ENCODE assay signal across 8 cellular contexts in genomic region chr10:42753507-42754154, GRCh38. TPM values are rescaled to one million over a fixed set of nuclear protein-coding genes. Genes with fewer than 3 reads are reported as not detected.
DNase-seq lines count a peak whose midpoint lies in the region; ATAC-seq and TF ChIP-seq lines count a peak whose summit lies in the region.

No MANE protein-coding gene starts in this region.

- ATAC-seq in Right ventricle myocardium inferior, result peak; percentile 25
- ATAC-seq in GM18517 (IDR thresholded peaks at IDR 0.05; ENCODE audit: unreplicated experiment), result no peak

- DNase-seq in Right ventricle myocardium inferior (ENCODE audit: missing footprints) (no peak), cardiac septum (ENCODE audit: low spot score) (no peak), adrenal gland (peak in 2 of 7 donors; percentile 10 to 26), iPS-NIHi7 (ENCODE audit: extremely low spot score) (peak; percentile 18), HCEC 1CT (no peak), medulla oblongata (ENCODE audit: extremely low spot score) (no peak)

- H3K4me3 Mint-ChIP-seq in stimulated activated naive CD8-positive, alpha-beta T cell treated with anti-CD3 and anti-CD28 coated beads, Interleukin-15, Interleukin-2, amounts not matched to agents 100 ng/mL and 50 ng/mL, for 24 hours, result peak overlapping the region; percentile 72

- no peaks in the 10 kb centered on the region for H3K9me3 ChIP-seq in adrenal gland (replicated peaks in 1 of 3)

- no peak for TF ChIP-seq CTCF in adrenal gland (IDR thresholded peaks at IDR 0.05)

- peaks cover 3% of the 10 kb centered on the region for H3K4me1 Mint-ChIP-seq in stimulated activated naive CD8-positive, alpha-beta T cell treated with anti-CD3 and anti-CD28 coated beads, Interleukin-15, Interleukin-2, amounts not matched to agents 100 ng/mL and 50 ng/mL, for 24 hours (ENCODE audit: low read depth)

- intact Hi-C loops in Right ventricle myocardium inferior (cut with DNase I) (loop anchor here (1.0 kb wide), 2 partner anchors 29 to 352 kb away; partner anchors contain the start of gene BMS1), cardiac septum (cut with DNase I) (loop anchor here (1.0 to 5.0 kb wide), 2 partner anchors 28 to 354 kb away; no protein-coding TSS in a partner anchor), adrenal gland (cut with DNase I) (no loop called here)

- no peaks in the 10 kb centered on the region for H3K36me3 ChIP-seq in adrenal gland (replicated peaks in 1 of 2)

- H3K4me1 ChIP-seq in adrenal gland (replicated peaks in 1 of 2), result peaks cover 0 to 20% of the 10 kb centered on the region in 2 donors

- no peaks in the 10 kb centered on the region for H3K36me3 Mint-ChIP-seq in stimulated activated naive CD8-positive, alpha-beta T cell treated with anti-CD3 and anti-CD28 coated beads, Interleukin-15, Interleukin-2, amounts not matched to agents 100 ng/mL and 50 ng/mL, for 24 hours (ENCODE audit: low read depth)

- no peak for TF ChIP-seq POLR2A in adrenal gland (IDR thresholded peaks at IDR 0.05)

- WGBS in adrenal gland, 4 donors, result 0 to 1% (median 1%) methylated on average over 7 to 51 of the region's 51 CpGs

- H3K27ac ChIP-seq in adrenal gland, result peak overlapping the region in 1 of 5 donors; percentile 60

- no peaks in the 10 kb centered on the region for H3K9me3 Mint-ChIP-seq in stimulated activated naive CD8-positive, alpha-beta T cell treated with anti-CD3 and anti-CD28 coated beads, Interleukin-15, Interleukin-2, amounts not matched to agents 100 ng/mL and 50 ng/mL, for 24 hours

- peak overlapping the region; percentile 10 to 63 (median 30) for H3K4me3 ChIP-seq in adrenal gland

- peaks cover 50% of the 10 kb centered on the region for H3K27me3 Mint-ChIP-seq in stimulated activated naive CD8-positive, alpha-beta T cell treated with anti-CD3 and anti-CD28 coated beads, Interleukin-15, Interleukin-2, amounts not matched to agents 100 ng/mL and 50 ng/mL, for 24 hours

- H3K27me3 ChIP-seq in adrenal gland, result peaks cover 30% of the 10 kb centered on the region

- H3K27ac Mint-ChIP-seq in stimulated activated naive CD8-positive, alpha-beta T cell treated with anti-CD3 and anti-CD28 coated beads, Interleukin-15, Interleukin-2, amounts not matched to agents 100 ng/mL and 50 ng/mL, for 24 hours, result no peak overlapping the region

RNA-seq across cellular contexts. Expression of gene BMS1, which starts 29.0 kb away (rescaled TPM):
- total RNA-seq in Right ventricle myocardium inferior (15.0 TPM), cardiac septum (13.4 TPM), adrenal gland (10 to 100 TPM in 7 of 8 donors, 1 to 10 TPM in 1; 9.1 to 21.6 (median 12.7) TPM)
- 10 to 100 TPM in 1 of 3 donors, 1 to 10 TPM in 2; 8.6 to 27.8 (median 9.7) TPM for polyA plus RNA-seq in adrenal gland

Comparison
In these comparisons a context has a peak if more than half of its experiments do, and no peak if none do; other contexts are left out.
1. intact Hi-C loops: an anchor here in Right ventricle myocardium inferior (1.0 kb wide) and cardiac septum (1.0 to 5.0 kb wide); none called in adrenal gland.